Comparison of ENCODE assay signal across 21 cellular contexts in genomic region chr2:48713647-48714046, GRCh38. TPM values are rescaled to one million over a fixed set of nuclear protein-coding genes. Genes with fewer than 3 reads are reported as not detected.
DNase-seq lines count a peak whose midpoint lies in the region; ATAC-seq, FAIRE-seq and TF ChIP-seq lines count a peak whose summit lies in the region.
"Had no signal": no experiment of that assay in that cellular context is flagged by ENCODE, and none has a peak within 500 bp of the region (broad histone marks: within the 10 kb centered on the region; RNA-seq: fewer than 3 reads in every experiment).

No MANE protein-coding gene starts in this region.

- H4K91ac ChIP-seq in mesenchymal stem cell (ENCODE audit: low read length): no peak overlapping the region

- H3K36me3 ChIP-seq in mesenchymal stem cell (ENCODE audit: control insufficient read depth in 1 of 2, insufficient read depth in 2 of 2, low read depth in 1 of 2, low read length in 2 of 2) (no peaks in the 10 kb centered on the region), stomach smooth muscle (ENCODE audit: control insufficient read depth in 2 of 2, insufficient read depth in 2 of 2, low read length in 2 of 2) (peaks cover 0 to 2% of the 10 kb centered on the region in 2 donors)
- H3K36me3 ChIP-seq: MG63 had no signal

- H3K4me1 Mint-ChIP-seq in brain: peaks cover 60% of the 10 kb centered on the region

- no CpG with 5 or more reads among the region's 1 CpG for WGBS in mesenchymal stem cell

- H3K9me3 ChIP-seq in mesenchymal stem cell (ENCODE audit: control insufficient read depth, low read length) (no peaks in the 10 kb centered on the region), stomach smooth muscle (ENCODE audit: control insufficient read depth in 2 of 2, low read length in 2 of 2) (no peaks in the 10 kb centered on the region)
- H3K9me3 ChIP-seq: MG63, SK-N-SH had no signal

- no peak overlapping the region for H3K14ac ChIP-seq in mesenchymal stem cell (ENCODE audit: low read length in 2 of 2)

- no peak for FAIRE-seq in HTR-8/SVneo (lab: Jason Lieb, UNC)
- FAIRE-seq: G401.6 had no signal

- H2BK5ac ChIP-seq in mesenchymal stem cell (ENCODE audit: low read depth, low read length, poor library complexity, severe bottlenecking): no peak overlapping the region

- H3K27ac ChIP-seq in mesenchymal stem cell (ENCODE audit: low read length, poor library complexity, severe bottlenecking) (no peak overlapping the region), stomach smooth muscle (ENCODE audit: low read length) (peak overlapping the region; percentile 69)

- peaks cover 0 to 2% (median 0%) of the 10 kb centered on the region in 5 experiments for H3K9me3 Mint-ChIP-seq in brain

- H3K36me3 Mint-ChIP-seq in brain: no peaks in the 10 kb centered on the region

- no peak overlapping the region for H2BK120ac ChIP-seq in mesenchymal stem cell (ENCODE audit: low read depth, low read length)

- no peaks in the 10 kb centered on the region for H3K79me1 ChIP-seq in mesenchymal stem cell (replicated peaks; ENCODE audit: low read length, poor library complexity, severe bottlenecking)

- no peak overlapping the region for H3K18ac ChIP-seq in mesenchymal stem cell (ENCODE audit: low read depth in 1 of 2, low read length in 2 of 2)

- no peak overlapping the region for H2BK15ac ChIP-seq in mesenchymal stem cell (ENCODE audit: low read depth, poor library complexity, severe bottlenecking)

- no peak overlapping the region for H3K4me3 Mint-ChIP-seq in brain
- H3K4me3 Mint-ChIP-seq: HFFc6 had no signal

- intact Hi-C loops in left ventricle myocardium superior (cut with micrococcal nuclease): no loop called here
- intact Hi-C loops in cardiac septum (cut with DNase I): no loop called here

- no peak overlapping the region for H2AFZ ChIP-seq in mesenchymal stem cell (ENCODE audit: low read depth, low read length)

- H3K4me3 ChIP-seq in mesenchymal stem cell (ENCODE audit: insufficient read depth in 1 of 2, low read depth in 1 of 2, low read length in 2 of 2): no peak overlapping the region
- H3K4me3 ChIP-seq in stomach smooth muscle (ENCODE audit: low read length in 2 of 2): peak overlapping the region in 1 of 2 donors; percentile 36
- H3K4me3 ChIP-seq: MG63 had no signal

- no peak for TF ChIP-seq CTCF in brain (conservative IDR thresholded peaks at IDR 0.05)

- H3K4me2 ChIP-seq in mesenchymal stem cell (ENCODE audit: low read length, poor library complexity, severe bottlenecking): no peak overlapping the region
- H3K4me2 ChIP-seq: SK-N-SH had no signal

- ATAC-seq in left ventricle myocardium superior: peak; percentile 42

- peaks cover 20% of the 10 kb centered on the region for H3K27me3 Mint-ChIP-seq in brain

- peak overlapping the region in 4 of 5 experiments; percentile 54 to 78 (median 58) for H3K27ac Mint-ChIP-seq in brain
- H3K27ac Mint-ChIP-seq: HFFc6 had no signal

- H2AK5ac ChIP-seq in mesenchymal stem cell (ENCODE audit: low read length, severe bottlenecking): no peak overlapping the region

- H3K23ac ChIP-seq in mesenchymal stem cell (ENCODE audit: low read length in 2 of 2): no peak overlapping the region

- no peak overlapping the region for H4K8ac ChIP-seq in mesenchymal stem cell (ENCODE audit: low read length)

- no peaks in the 10 kb centered on the region for H3K27me3 ChIP-seq in mesenchymal stem cell (ENCODE audit: control insufficient read depth in 1 of 2, insufficient read depth in 1 of 2, low read length in 2 of 2)
- H3K27me3 ChIP-seq in stomach smooth muscle (ENCODE audit: control insufficient read depth in 1 of 2, insufficient read depth in 2 of 2, low read length in 2 of 2): no peaks in the 10 kb centered on the region
- H3K27me3 ChIP-seq: MG63 had no signal

- no peak overlapping the region for H2BK12ac ChIP-seq in mesenchymal stem cell (ENCODE audit: low read length in 2 of 2)

- H3K4me1 ChIP-seq in mesenchymal stem cell (ENCODE audit: control insufficient read depth, insufficient read depth, low read depth, low read length) (peaks cover 4% of the 10 kb centered on the region), stomach smooth muscle (ENCODE audit: control insufficient read depth, insufficient read depth, low read length) (peaks cover 24% of the 10 kb centered on the region)

- H3K9ac ChIP-seq in mesenchymal stem cell (ENCODE audit: low read length) (no peak overlapping the region), stomach smooth muscle (ENCODE audit: low read length in 2 of 2) (peak overlapping the region; percentile 1 to 63)
- H3K9ac ChIP-seq: SK-N-SH had no signal

- H3K4ac ChIP-seq in mesenchymal stem cell (ENCODE audit: low read depth in 1 of 2, low read length in 2 of 2): no peak overlapping the region

- DNase-seq in left ventricle myocardium superior (no peak), cardiac septum (ENCODE audit: low spot score) (no peak), mesenchymal stem cell (peak; percentile 57), HTR-8/SVneo (ENCODE audit: insufficient read length, low spot score) (no peak), hepatic stellate cell (ENCODE audit: low spot score) (no peak)
- no peak for DNase-seq in effector CD8-positive, alpha-beta T cell (lab: John Stamatoyannopoulos, UW)
- DNase-seq: C1 segment of cervical spinal cord, H7, HFFc6, Karpas-422, MG63, NCI-H1048, NCI-H146, NCI-H2029 treated with DMSO at 0.1 percent for 48 hours, SHP77 treated with DMSO at 0.1 percent for 48 hours, SK-N-SH had no signal

RNA-seq across cellular contexts. Expression of gene LHCGR, which starts 41.9 kb away (rescaled TPM):
- total RNA-seq in left ventricle myocardium superior (0.10 TPM), cardiac septum (0.24 TPM)
- polyA plus RNA-seq in brain (ENCODE audit: insufficient read depth, low read depth, low replicate concordance): not detected
- polyA plus RNA-seq in mesenchymal stem cell (2013, experiment 1 of 2): not detected
- not detected for polyA plus RNA-seq in mesenchymal stem cell (2013, experiment 2 of 2)
- total RNA-seq: H7, HFFc6, HT-29, OCI-LY7 had no signal
- polyA plus RNA-seq: SK-N-SH had no signal
